Comparison of ENCODE assay signal across 10 cellular contexts in genomic region chr2:118738524-118739308, GRCh38.
DNase-seq lines count a peak whose midpoint lies in the region; ATAC-seq and TF ChIP-seq lines count a peak whose summit lies in the region.
"Had no signal": no experiment of that assay in that cellular context is flagged by ENCODE, and none has a peak within 500 bp of the region (broad histone marks: within the 10 kb centered on the region; RNA-seq: fewer than 3 reads in every experiment).

No MANE protein-coding gene starts in this region.

- H3K36me3 Mint-ChIP-seq in T-helper 17 cell (ENCODE audit: low read depth), result no peaks in the 10 kb centered on the region

- no peak overlapping the region for H3K4me3 Mint-ChIP-seq in T-helper 17 cell

- H3K4me1 Mint-ChIP-seq in T-helper 17 cell, result no peaks in the 10 kb centered on the region

- H3K4me3 ChIP-seq in ascending aorta (no peak overlapping the region), thoracic aorta (no peak overlapping the region)
- H3K4me3 ChIP-seq: suprapubic skin had no signal

- peaks cover 30% of the 10 kb centered on the region for H3K27me3 Mint-ChIP-seq in T-helper 17 cell

- no peaks in the 10 kb centered on the region for H3K27me3 ChIP-seq in ascending aorta
- no peaks in the 10 kb centered on the region for H3K27me3 ChIP-seq in thoracic aorta (replicated peaks; ENCODE audit: insufficient read depth)
- H3K27me3 ChIP-seq: suprapubic skin had no signal

- intact Hi-C loops in ascending aorta (cut with DNase I), result no loop called here

- H3K4me1 ChIP-seq in ascending aorta (no peaks in the 10 kb centered on the region), thoracic aorta (ENCODE audit: control insufficient read depth in 1 of 2, low read depth in 2 of 2) (peaks cover 4 to 6% of the 10 kb centered on the region in 2 donors)

- no peak overlapping the region for H3K27ac Mint-ChIP-seq in T-helper 17 cell

- no peaks in the 10 kb centered on the region for H3K36me3 ChIP-seq in ascending aorta
- H3K36me3 ChIP-seq in thoracic aorta, result no peaks in the 10 kb centered on the region
- H3K36me3 ChIP-seq: suprapubic skin had no signal

- H3K9me3 ChIP-seq in ascending aorta, result no peaks in the 10 kb centered on the region
- H3K9me3 ChIP-seq in thoracic aorta, result no peaks in the 10 kb centered on the region
- H3K9me3 ChIP-seq in T-helper 17 cell (ENCODE audit: control insufficient read depth, low read length, poor library complexity, severe bottlenecking), result no peaks in the 10 kb centered on the region
- H3K9me3 ChIP-seq: suprapubic skin had no signal

- H3K27ac ChIP-seq in ascending aorta (peak overlapping the region in 1 of 2 donors; percentile 29), thoracic aorta (peak overlapping the region; percentile 6 to 58)
- H3K27ac ChIP-seq: suprapubic skin had no signal

- DNase-seq in HK-2 (ENCODE audit: unreplicated experiment), result peak; percentile 17
- peak; percentile 16 to 77 for DNase-seq in ascending aorta (ENCODE audit: low spot score in 2 of 2)
- peak; percentile 99 for DNase-seq in iris pigment epithelial cell (ENCODE audit: low read depth)
- peak; percentile 9 for DNase-seq in thoracic aorta (ENCODE audit: low spot score)
- no peak for DNase-seq in T-helper 17 cell
- DNase-seq: activated CD4-positive, alpha-beta T cell treated with anti-CD3 and anti-CD28 coated beads, Interleukin-2, amount 50 U/mL, for 48 hours; NCI-H82 had no signal

- TF ChIP-seq CTCF in ascending aorta (IDR thresholded peaks at IDR 0.05) (no peak), thoracic aorta (IDR thresholded peaks at IDR 0.05) (no peak)

- ATAC-seq in thoracic aorta (ENCODE audit: insufficient number of reproducible peaks, low FRiP score, low read depth) (peak; percentile 80), HG03342 (IDR thresholded peaks at IDR 0.05; ENCODE audit: unreplicated experiment) (no peak), T-helper 17 cell (no peak), GM18909 (IDR thresholded peaks at IDR 0.05; ENCODE audit: poor library complexity, unreplicated experiment) (no peak)

Comparison
In these comparisons a context has a peak if more than half of its experiments do, and no peak if none do; other contexts are left out.
1. DNase-seq: peak in HK-2 (single experiment), ascending aorta (2 of 2), iris pigment epithelial cell (single experiment) and thoracic aorta (single experiment); none in T-helper 17 cell (0 of 3).